Comparison of ENCODE assay signal across 19 cellular contexts in genomic region chr10:51881213-51881612, GRCh38.
A peak's percentile ranks its signal among the peaks of the same experiment; 100 is the strongest.
DNase-seq lines count a peak whose midpoint lies in the region; ATAC-seq, FAIRE-seq and TF ChIP-seq lines count a peak whose summit lies in the region.
"Had no signal": no experiment of that assay in that cellular context is flagged by ENCODE, and none has a peak within 500 bp of the region (broad histone marks: within the 10 kb centered on the region; RNA-seq: fewer than 3 reads in every experiment).

No MANE protein-coding gene starts in this region.

- in situ Hi-C loops in brain microvascular endothelial cell (cut with HindIII; ENCODE audit: low pct_ligation_motif_present, low sequenced_read_pairs): no loop called here

- peaks cover 3% of the 10 kb centered on the region; the same call in 2 of the 3 replicates for H3K9me3 Mint-ChIP-seq in GM23338

- H3K27ac Mint-ChIP-seq in GM23338: no peak overlapping the region
- H3K27ac Mint-ChIP-seq: CD14-positive monocyte; CD4-positive, alpha-beta memory T cell; H9 had no signal

- H3K27ac ChIP-seq in GM23338 (ENCODE audit: low read depth) (no peak overlapping the region), brain microvascular endothelial cell (no peak overlapping the region)
- H3K27ac ChIP-seq: BLaER1 had no signal

- H3K36me3 ChIP-seq in GM23338 (ENCODE audit: insufficient read depth): no peaks in the 10 kb centered on the region
- H3K36me3 ChIP-seq in brain microvascular endothelial cell (replicated peaks): no peaks in the 10 kb centered on the region
- H3K36me3 ChIP-seq: BLaER1 had no signal

- no peaks in the 10 kb centered on the region for H3K9me2 ChIP-seq in GM23338 (ENCODE audit: insufficient read depth)

- H3K4me1 Mint-ChIP-seq in GM23338: peaks cover 9% of the 10 kb centered on the region; the same call in 2 of the 3 replicates
- H3K4me1 Mint-ChIP-seq: CD14-positive monocyte had no signal

- no peaks in the 10 kb centered on the region for H3K27me3 ChIP-seq in GM23338 (ENCODE audit: insufficient read depth)
- no peaks in the 10 kb centered on the region for H3K27me3 ChIP-seq in brain microvascular endothelial cell (replicated peaks)
- H3K27me3 ChIP-seq: BLaER1 had no signal

- peaks cover under 1% of the 10 kb centered on the region for H3K4me1 ChIP-seq in GM23338 (ENCODE audit: insufficient read depth)
- H3K4me1 ChIP-seq: BLaER1 had no signal

- FAIRE-seq in urothelium cell line (lab: Jason Lieb, UNC) (peak; percentile 53), H54 (lab: Jason Lieb, UNC) (no peak)
- FAIRE-seq: GM12892, GM18507, HepG2 had no signal

- no peaks in the 10 kb centered on the region for H3K36me3 Mint-ChIP-seq in GM23338 (ENCODE audit: low read depth)
- H3K36me3 Mint-ChIP-seq: CD14-positive monocyte; CD4-positive, alpha-beta memory T cell had no signal

- H3K4me3 ChIP-seq in GM23338 (no peak overlapping the region), brain microvascular endothelial cell (ENCODE audit: low read depth, low read length) (no peak overlapping the region)
- H3K4me3 ChIP-seq: BLaER1, GM23248 had no signal

- H3K27me3 Mint-ChIP-seq in GM23338 (ENCODE audit: insufficient read depth, low read depth, poor library complexity): peaks cover 2% of the 10 kb centered on the region
- H3K27me3 Mint-ChIP-seq: CD4-positive, alpha-beta memory T cell had no signal

- no peak for DNase-seq in GM23338 (ENCODE audit: low spot score)
- DNase-seq in MV-4-11 (lab: John Stamatoyannopoulos, UW): peak; percentile 14
- peak; percentile 9 for DNase-seq in SKM-1 treated with dmso at 0.1 percent for 144 hours (lab: John Stamatoyannopoulos, UW; ENCODE audit: unreplicated experiment)
- no peak for DNase-seq in urothelium cell line (ENCODE audit: low spot score)
- no peak for DNase-seq in brain microvascular endothelial cell
- DNase-seq in H54 (ENCODE audit: insufficient read length, low spot score): no peak
- DNase-seq: 8988T; CD4-positive, alpha-beta memory T cell; DMS153; DMS79; GDM1; GM23248; H9 had no signal

- no peak overlapping the region for H3K4me2 ChIP-seq in GM23338
- H3K4me2 ChIP-seq: BLaER1 had no signal

- no peaks in the 10 kb centered on the region for H3K79me2 ChIP-seq in GM23338 (replicated peaks; ENCODE audit: insufficient read depth)

- no peak overlapping the region for H3K4me3 Mint-ChIP-seq in GM23338
- H3K4me3 Mint-ChIP-seq: CD14-positive monocyte; CD4-positive, alpha-beta memory T cell; H9 had no signal

- TF ChIP-seq CTCF in GM23338 (conservative IDR thresholded peaks at IDR 0.05; ENCODE audit: low read depth in 2 of 2): no peak
- TF ChIP-seq CTCF in brain microvascular endothelial cell (IDR thresholded peaks at IDR 0.05; ENCODE audit: low read depth, low read length, missing control alignments): no peak

- H2AFZ ChIP-seq in GM23338: no peak overlapping the region
- H2AFZ ChIP-seq: GM23248 had no signal

- TF ChIP-seq POLR2A in H54 (IDR thresholded peaks at IDR 0.05; ENCODE audit: low read depth, low read length): no peak

- H3F3A ChIP-seq in GM23338 (replicated peaks; ENCODE audit: low read depth): no peaks in the 10 kb centered on the region

- ATAC-seq in GM23338 (no peak), HG02798 (IDR thresholded peaks at IDR 0.05; ENCODE audit: poor library complexity, unreplicated experiment) (no peak)
- ATAC-seq: HepG2 had no signal

- no peaks in the 10 kb centered on the region for H4K20me1 ChIP-seq in GM23338 (replicated peaks; ENCODE audit: insufficient read depth)
- H4K20me1 ChIP-seq: BLaER1 had no signal

TF ChIP-seq in GM23338, 12 proteins besides CTCF, POLR2A, EP300 and RAD21:
- no peak for TF ChIP-seq CREB1 (CRISPR knock-in tag; IDR thresholded peaks at IDR 0.05; ENCODE audit: low read depth)
- peak; percentile 92 for TF ChIP-seq ZNF331 (CRISPR knock-in tag; IDR thresholded peaks at IDR 0.05; ENCODE audit: low read depth)
- TF ChIP-seq ZNF114 (CRISPR knock-in tag; IDR thresholded peaks at IDR 0.05): no peak

Comparison
In these comparisons a context has a peak if more than half of its experiments do, and no peak if none do; other contexts are left out.
1. DNase-seq: peak in MV-4-11 (single experiment) and SKM-1 treated with dmso at 0.1 percent for 144 hours (single experiment); none in GM23338 (single experiment), urothelium cell line (single experiment), brain microvascular endothelial cell (single experiment) and H54 (single experiment).